8 cellular contexts compared by ENCODE assay signal in genomic region chr15:69225355-69226027, GRCh38.
DNase-seq lines count a peak whose midpoint lies in the region; ATAC-seq and TF ChIP-seq lines count a peak whose summit lies in the region.

No MANE protein-coding gene starts in this region.

- peaks cover 32% of the 10 kb centered on the region for H3K36me3 ChIP-seq in endodermal cell (ENCODE audit: control insufficient read depth, insufficient read depth, low read length)
- no peaks in the 10 kb centered on the region for H3K36me3 ChIP-seq in psoas muscle (ENCODE audit: insufficient read depth in 1 of 2, low read depth in 1 of 2)
- H3K36me3 ChIP-seq in uterus, result no peaks in the 10 kb centered on the region

- no peak for TF ChIP-seq POLR2A in uterus (IDR thresholded peaks at IDR 0.05)

- TF ChIP-seq CTCF in endodermal cell (conservative IDR thresholded peaks at IDR 0.05) (peak; percentile 71), psoas muscle (IDR thresholded peaks at IDR 0.05) (peak; percentile 25), uterus (IDR thresholded peaks at IDR 0.05) (no peak)

- H3K9ac ChIP-seq in endodermal cell (ENCODE audit: extremely low read depth, low read length, poor library complexity, severe bottlenecking), result no peak overlapping the region

- no peak overlapping the region for H3K4me3 ChIP-seq in endodermal cell (ENCODE audit: low read length)
- no peak overlapping the region for H3K4me3 ChIP-seq in psoas muscle
- H3K4me3 ChIP-seq in uterus, result no peak overlapping the region

- intact Hi-C loops in psoas muscle (cut with DNase I), result loop anchor here (1.0 to 5.0 kb wide), 2 partner anchors 166 to 168 kb away; no protein-coding TSS in a partner anchor
- intact Hi-C loops in uterus (cut with DNase I; ENCODE audit: low total_unique reads), result no loop called here

- H3K27ac ChIP-seq in endodermal cell (ENCODE audit: low read depth, low read length) (no peak overlapping the region), psoas muscle (no peak overlapping the region), uterus (no peak overlapping the region)

- H3K36me3 Mint-ChIP-seq in endodermal cell (ENCODE audit: low read depth), result peaks cover 35% of the 10 kb centered on the region

- H3K27ac Mint-ChIP-seq in endodermal cell, result no peak overlapping the region

- 47 to 50% methylated on average over 1 of the region's 2 CpGs for WGBS in endodermal cell (ENCODE audit: insufficient coverage in 1 of 2, insufficient read length in 1 of 2), 2 experiments
- whole genome bisulfite sequencing in psoas muscle, 3 donors, result 74 to 80% (median 74%) methylated on average over 2 of the region's 2 CpGs

- H3K27me3 ChIP-seq in endodermal cell (ENCODE audit: control insufficient read depth, insufficient read depth, low read length, poor library complexity, severe bottlenecking) (no peaks in the 10 kb centered on the region), psoas muscle (ENCODE audit: insufficient read depth in 3 of 3, low read length in 2 of 3) (no peaks in the 10 kb centered on the region), uterus (no peaks in the 10 kb centered on the region)

- H3K4me1 Mint-ChIP-seq in endodermal cell, result peaks cover 5% of the 10 kb centered on the region

- H3K9me3 ChIP-seq in endodermal cell (ENCODE audit: control insufficient read depth, low read length) (peaks cover 13% of the 10 kb centered on the region), psoas muscle (peaks cover 10% of the 10 kb centered on the region), uterus (peaks cover 0 to 15% of the 10 kb centered on the region in 2 donors)

- H3K4me1 ChIP-seq in endodermal cell (ENCODE audit: control insufficient read depth, insufficient read depth, low read length) (no peaks in the 10 kb centered on the region), psoas muscle (no peaks in the 10 kb centered on the region), uterus (no peaks in the 10 kb centered on the region)

- ATAC-seq in psoas muscle, result no peak

- DNase-seq in NCI-H2171 treated with DMSO at 0.1 percent for 48 hours (lab: John Stamatoyannopoulos, UW) (peak; percentile 28), NCI-H2171 (lab: John Stamatoyannopoulos, UW) (no peak), NOMO-1 treated with DMSO at 0.1 percent for 48 hours (lab: John Stamatoyannopoulos, UW; ENCODE audit: unreplicated experiment) (peak; percentile 15), endodermal cell (no peak), psoas muscle (no peak), uterus (no peak), islet precursor cell (no peak)
- no peak for DNase-seq in activated CD8-positive, alpha-beta memory T cell treated with anti-CD3 and anti-CD28 coated beads for 24 hours

- no peak overlapping the region for H3K4me3 Mint-ChIP-seq in endodermal cell

- H3K27me3 Mint-ChIP-seq in endodermal cell (ENCODE audit: insufficient read depth), result no peaks in the 10 kb centered on the region

- H3K9me3 Mint-ChIP-seq in endodermal cell, result peaks cover 6% of the 10 kb centered on the region

Comparison
In these comparisons a context has a peak if more than half of its experiments do, and no peak if none do; other contexts are left out.
1. DNase-seq: peak in NCI-H2171 treated with DMSO at 0.1 percent for 48 hours (single experiment) and NOMO-1 treated with DMSO at 0.1 percent for 48 hours (single experiment); none in NCI-H2171 (single experiment), endodermal cell (single experiment), psoas muscle (0 of 2), activated CD8-positive, alpha-beta memory T cell treated with anti-CD3 and anti-CD28 coated beads for 24 hours (single experiment), uterus (0 of 2) and islet precursor cell (single experiment).
2. CTCF ChIP-seq: peak in endodermal cell (single experiment) and psoas muscle (single experiment); none in uterus (0 of 4).